Comparison of ENCODE assay signal across 21 cellular contexts in the genomic region with DNA sequence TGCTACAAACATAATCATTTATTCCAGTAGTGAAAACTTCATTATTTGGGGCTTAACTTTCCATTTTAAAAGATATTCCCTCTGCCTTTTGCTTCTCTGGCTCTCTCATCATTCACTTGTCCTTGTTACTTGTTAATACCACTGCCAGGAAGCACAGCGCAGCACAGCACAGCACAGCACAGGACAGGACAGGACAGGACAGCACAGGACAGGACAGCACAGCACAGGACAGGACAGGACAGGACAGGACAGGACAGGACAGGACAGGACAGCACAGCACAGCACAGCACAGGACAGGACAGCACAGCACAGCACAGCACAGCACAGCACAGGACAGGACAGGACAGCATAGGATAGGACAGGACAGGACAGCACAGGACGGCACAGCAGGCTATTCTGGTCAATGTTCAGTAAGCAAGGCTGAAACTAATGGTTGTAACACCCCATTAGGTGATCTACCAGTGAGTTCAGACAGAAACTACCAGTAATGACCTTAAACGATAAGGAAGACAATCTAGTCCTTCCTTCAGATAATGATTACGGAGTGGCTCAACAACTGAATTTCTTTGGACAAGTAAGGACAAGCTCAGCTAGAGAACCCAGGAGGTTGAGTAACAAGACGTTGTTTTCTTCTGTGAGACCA. TPM values are rescaled to one million over a fixed set of nuclear protein-coding genes. Genes with fewer than 3 reads are reported as not detected.
DNase-seq lines count a peak whose midpoint lies in the region; ATAC-seq and TF ChIP-seq lines count a peak whose summit lies in the region.
"Had no signal": no experiment of that assay in that cellular context is flagged by ENCODE, and none has a peak within 500 bp of the region (broad histone marks: within the 10 kb centered on the region; RNA-seq: fewer than 3 reads in every experiment).

No MANE protein-coding gene starts in this region.

- ATAC-seq in WTC11, result no peak
- no peak for ATAC-seq in CD4-positive, alpha-beta T cell (ENCODE audit: poor library complexity)
- ATAC-seq: activated CD8-positive, alpha-beta T cell treated with anti-CD3 and anti-CD28 coated beads for 36 hours; left colon; mucosa of descending colon had no signal

- H3K27me3 ChIP-seq in neuronal stem cell (ENCODE audit: control insufficient read depth in 3 of 3, insufficient read depth in 3 of 3, low read depth in 1 of 3, low read length in 3 of 3), result no peaks in the 10 kb centered on the region
- H3K27me3 ChIP-seq in CD4-positive, alpha-beta T cell (ENCODE audit: control insufficient read depth, insufficient read depth, low read length), result no peaks in the 10 kb centered on the region

- H3K23ac ChIP-seq in neuronal stem cell (ENCODE audit: low read depth, low read length, poor library complexity), result peak overlapping the region; percentile 96

- peak overlapping the region; percentile 90 for H3K27ac Mint-ChIP-seq in WTC11
- H3K27ac Mint-ChIP-seq in CD4-positive, alpha-beta T cell, result no peak overlapping the region
- H3K27ac Mint-ChIP-seq: activated B cell treated with CpG ODN at 0.5 μM for 24 hours; activated CD8-positive, alpha-beta T cell treated with anti-CD3 and anti-CD28 coated beads for 36 hours; activated naive CD8-positive, alpha-beta T cell had no signal

- peak overlapping the region; percentile 44 for H3K18ac ChIP-seq in neuronal stem cell (ENCODE audit: low read length)

- H3K36me3 ChIP-seq in HEK293 (ENCODE audit: control insufficient read depth in 2 of 2, insufficient read depth in 1 of 2, low read length in 2 of 2) (peaks cover 0 to 8% of the 10 kb centered on the region in 2 experiments; a peak in 2 of 3 replicates), neuronal stem cell (replicated peaks in 1 of 2; ENCODE audit: control insufficient read depth in 2 of 2, insufficient read depth in 2 of 2, low read length in 2 of 2) (peaks cover 0 to 18% of the 10 kb centered on the region in 2 donors)

- no peak overlapping the region for H3K4me2 ChIP-seq in neuronal stem cell (ENCODE audit: insufficient read depth, low read length, poor library complexity, severe bottlenecking)

- TF ChIP-seq CTCF in HEK293 (tag by site-specific recombination; IDR thresholded peaks at IDR 0.05) (no peak), WTC11 (IDR thresholded peaks at IDR 0.05) (no peak), epithelial cell of esophagus (IDR thresholded peaks at IDR 0.05; ENCODE audit: insufficient read depth, low read depth, low read length, missing control alignments) (no peak)
- no peak for TF ChIP-seq CTCF in CD4-positive, alpha-beta T cell (IDR thresholded peaks at IDR 0.05)

- no peak overlapping the region for H2AFZ ChIP-seq in neuronal stem cell (ENCODE audit: low read length)

- peaks cover 10% of the 10 kb centered on the region for H3K4me1 ChIP-seq in HEK293 (ENCODE audit: control insufficient read depth, insufficient read depth, low read length)
- peaks cover 3 to 4% of the 10 kb centered on the region in 2 donors for H3K4me1 ChIP-seq in neuronal stem cell (ENCODE audit: control insufficient read depth in 2 of 2, insufficient read depth in 1 of 2, low read depth in 1 of 2, low read length in 2 of 2)

- intact Hi-C loops in CD4-positive, alpha-beta T cell (cut with DNase I, micrococcal nuclease), result no loop called here

- peaks cover 3% of the 10 kb centered on the region for H3K79me1 ChIP-seq in neuronal stem cell (ENCODE audit: low read depth, low read length)

- no peak overlapping the region for H3K4me3 Mint-ChIP-seq in WTC11
- no peak overlapping the region for H3K4me3 Mint-ChIP-seq in CD4-positive, alpha-beta T cell
- H3K4me3 Mint-ChIP-seq: activated B cell treated with CpG ODN at 0.5 μM for 24 hours; activated CD8-positive, alpha-beta T cell treated with anti-CD3 and anti-CD28 coated beads for 36 hours; activated naive CD8-positive, alpha-beta T cell had no signal

- H2BK15ac ChIP-seq in neuronal stem cell (ENCODE audit: low read length), result no peak overlapping the region

- no peak overlapping the region for H4K8ac ChIP-seq in neuronal stem cell (ENCODE audit: low read depth, low read length)

- DNase-seq in WTC11 (ENCODE audit: low spot score) (no peak), epithelial cell of esophagus (ENCODE audit: low read depth) (peak; percentile 89), neuronal stem cell (ENCODE audit: low spot score) (no peak), HuH-7 (ENCODE audit: low spot score) (no peak)
- DNase-seq in stimulated activated CD4-positive, alpha-beta T cell treated with anti-CD3 and anti-CD28 coated beads, Interleukin-15, amount 100 ng/mL, for 24 hours, result no peak
- no peak for DNase-seq in CD4-positive, alpha-beta T cell
- DNase-seq: activated B cell treated with CpG ODN at 0.5 μM for 24 hours; activated CD8-positive, alpha-beta T cell treated with anti-CD3 and anti-CD28 coated beads for 36 hours; activated T-cell treated with anti-CD3 and anti-CD28 coated beads, Interleukin-2, amount 50 U/mL, for 1 hour; Caco-2; left colon; mucosa of descending colon; NCI-H2171; NCI-H526; retina; SHP77; T-helper 2 cell had no signal

- H3K36me3 Mint-ChIP-seq in WTC11, result peaks cover 11% of the 10 kb centered on the region
- H3K36me3 Mint-ChIP-seq in CD4-positive, alpha-beta T cell (ENCODE audit: low read depth), result peaks cover 50% of the 10 kb centered on the region

- no CpG with 5 or more reads among the region's 5 CpGs for WGBS in neuronal stem cell (ENCODE audit: extremely low coverage in 2 of 2, insufficient read length in 2 of 2, insufficient replicate concordance in 1 of 2), 2 donors

- no peaks in the 10 kb centered on the region for H3K9me3 Mint-ChIP-seq in WTC11
- H3K9me3 Mint-ChIP-seq in CD4-positive, alpha-beta T cell, result no peaks in the 10 kb centered on the region
- H3K9me3 Mint-ChIP-seq: activated B cell treated with CpG ODN at 0.5 μM for 24 hours; activated CD8-positive, alpha-beta T cell treated with anti-CD3 and anti-CD28 coated beads for 36 hours had no signal

- H2AK5ac ChIP-seq in neuronal stem cell (ENCODE audit: low read depth, low read length), result no peak overlapping the region

- H3K4me3 ChIP-seq in HEK293 (ENCODE audit: low read depth, low read length) (no peak overlapping the region), epithelial cell of esophagus (ENCODE audit: low read length) (no peak overlapping the region), neuronal stem cell (ENCODE audit: low read length in 2 of 2) (peak overlapping the region in 1 of 2 donors; percentile 17)
- H3K4me3 ChIP-seq: mucosa of descending colon had no signal

- H3K9me3 ChIP-seq in HEK293 (ENCODE audit: control insufficient read depth, insufficient read depth, low read depth, low read length) (no peaks in the 10 kb centered on the region), neuronal stem cell (replicated peaks in 1 of 2; ENCODE audit: control insufficient read depth in 2 of 2, insufficient read depth in 1 of 2, low read depth in 1 of 2, low read length in 2 of 2) (no peaks in the 10 kb centered on the region)
- no peaks in the 10 kb centered on the region for H3K9me3 ChIP-seq in CD4-positive, alpha-beta T cell (ENCODE audit: control insufficient read depth, low read length)
- H3K9me3 ChIP-seq: Caco-2, mucosa of descending colon had no signal

- POLR2A ChIA-PET in HEK293 (lab: Yijun Ruan, JAX), result no interaction called here
- POLR2A ChIA-PET in WTC11 (lab: Charles Lee), result no interaction called here
- POLR2A ChIA-PET in CD4-positive, alpha-beta T cell (lab: Charles Lee), result no interaction called here

- peak overlapping the region; percentile 79 for H3K9ac ChIP-seq in neuronal stem cell (ENCODE audit: low read depth, low read length, poor library complexity)

- no peak overlapping the region for H2BK5ac ChIP-seq in neuronal stem cell (ENCODE audit: low read length)

- peaks cover 42% of the 10 kb centered on the region for H3K4me1 Mint-ChIP-seq in WTC11
- peaks cover 48% of the 10 kb centered on the region for H3K4me1 Mint-ChIP-seq in CD4-positive, alpha-beta T cell (ENCODE audit: low read depth)

- H4K91ac ChIP-seq in neuronal stem cell (ENCODE audit: low read depth, low read length, poor library complexity), result no peak overlapping the region

- H2BK12ac ChIP-seq in neuronal stem cell (ENCODE audit: low read length), result peak overlapping the region; percentile 95

- peak overlapping the region; percentile 92 for H3K14ac ChIP-seq in neuronal stem cell (ENCODE audit: low read length)

- H3K4ac ChIP-seq in neuronal stem cell (ENCODE audit: low read length), result no peak overlapping the region

- H2BK120ac ChIP-seq in neuronal stem cell (ENCODE audit: low read depth, low read length), result no peak overlapping the region

- CTCF ChIA-PET in HEK293 (lab: Yijun Ruan, JAX) (interaction anchor here (1.5 kb wide), 1 partner anchor 665 kb away, joined by 3 read pairs; no protein-coding TSS in a partner anchor), WTC11 (lab: Charles Lee) (interaction anchor here (0.6 to 1.0 kb wide), 3 partner anchors 8 to 362 kb away, joined by 3 to 4 read pairs (median 3); a partner anchor contains a TSS)
- CTCF ChIA-PET in CD4-positive, alpha-beta T cell (lab: Charles Lee), result no interaction called here

- no peaks in the 10 kb centered on the region for H3K27me3 Mint-ChIP-seq in WTC11 (ENCODE audit: low read depth)
- no peaks in the 10 kb centered on the region for H3K27me3 Mint-ChIP-seq in CD4-positive, alpha-beta T cell
- H3K27me3 Mint-ChIP-seq: activated B cell treated with CpG ODN at 0.5 μM for 24 hours; activated CD8-positive, alpha-beta T cell treated with anti-CD3 and anti-CD28 coated beads for 36 hours; activated naive CD8-positive, alpha-beta T cell had no signal

- H3K27ac ChIP-seq in HEK293 (ENCODE audit: extremely low read depth, low read depth, low read length) (no peak overlapping the region), neuronal stem cell (replicated peaks; ENCODE audit: low read length) (no peak overlapping the region)
- H3K27ac ChIP-seq in CD4-positive, alpha-beta T cell (ENCODE audit: low read depth, low read length), result no peak overlapping the region

TF ChIP-seq in HEK293, 187 proteins besides CTCF, POLR2A, EP300 and RAD21 (continues in another document):
- no peak for TF ChIP-seq RBAK (tag by site-specific recombination; IDR thresholded peaks at IDR 0.05)
- no peak for TF ChIP-seq ZFP37 (tag by site-specific recombination; IDR thresholded peaks at IDR 0.05)
- no peak for TF ChIP-seq ZNF266 (tag by site-specific recombination; IDR thresholded peaks at IDR 0.05; ENCODE audit: low read depth)

TF ChIP-seq in WTC11, 78 proteins besides CTCF, POLR2A, EP300 and RAD21 (continues in another document):
- TF ChIP-seq, protein P1, sequence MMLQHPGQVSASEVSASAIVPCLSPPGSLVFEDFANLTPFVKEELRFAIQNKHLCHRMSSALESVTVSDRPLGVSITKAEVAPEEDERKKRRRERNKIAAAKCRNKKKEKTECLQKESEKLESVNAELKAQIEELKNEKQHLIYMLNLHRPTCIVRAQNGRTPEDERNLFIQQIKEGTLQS (CRISPR knock-in tag; conservative IDR thresholded peaks at IDR 0.05), result no peak

RNA-seq across cellular contexts. Expression of a gene that starts 31.9 kb away (rescaled TPM):
- 19.2 to 22.6 TPM (median 19.5 TPM) in 3 replicates for total RNA-seq in WTC11 (2021)
- 22.7 TPM for polyA plus RNA-seq in neuronal stem cell (2013, experiment 1 of 2)
- 25.4 TPM for polyA plus RNA-seq in neuronal stem cell (2013, experiment 2 of 2)
- total RNA-seq in CD4-positive, alpha-beta T cell, result 10 to 100 TPM; 83.0 to 86.2 TPM

RNA-seq across cellular contexts. Expression of a gene that starts 36.9 kb away (rescaled TPM):
- total RNA-seq in WTC11 (2021), result not detected in 3 replicates
- not detected for polyA plus RNA-seq in neuronal stem cell (2013, experiment 1 of 2)
- not detected for polyA plus RNA-seq in neuronal stem cell (2013, experiment 2 of 2)
- total RNA-seq in CD4-positive, alpha-beta T cell, result not detected
- total RNA-seq: activated B cell treated with CpG ODN at 0.5 μM for 24 hours; activated CD8-positive, alpha-beta T cell treated with anti-CD3 and anti-CD28 coated beads for 36 hours; Caco-2; HT-29; mucosa of descending colon had no signal
- polyA plus RNA-seq: thymus had no signal

RNA-seq across cellular contexts. Expression of a gene that starts 60.0 kb away (rescaled TPM):
- 1.9 to 3.7 TPM (median 1.9 TPM) in 3 replicates for total RNA-seq in WTC11 (2021)
- 0.45 TPM for polyA plus RNA-seq in neuronal stem cell (2013, experiment 1 of 2)
- polyA plus RNA-seq in neuronal stem cell (2013, experiment 2 of 2), result 0.50 TPM
- total RNA-seq in CD4-positive, alpha-beta T cell, result not detected
- total RNA-seq: HT-29 had no signal
